ENCODE assay signal across 2 cellular contexts in the genomic region with DNA sequence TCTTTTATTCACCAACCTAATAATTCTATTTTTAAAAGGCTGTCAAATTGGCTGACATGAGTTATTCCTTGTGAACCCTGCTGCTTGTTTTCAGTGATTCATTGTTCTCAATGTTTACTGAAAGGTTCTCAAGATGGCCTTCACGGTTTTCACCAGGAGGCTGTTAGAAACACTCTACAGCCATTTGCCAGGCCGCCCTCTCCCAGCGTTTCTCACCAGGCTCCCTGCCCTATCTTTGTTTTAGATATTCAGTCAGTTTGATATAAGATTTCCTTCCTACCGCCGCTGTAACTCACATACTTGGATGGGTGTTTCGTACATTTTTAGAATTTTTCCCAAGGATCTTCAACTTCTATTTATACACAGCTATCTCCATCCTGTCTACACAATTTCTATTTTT.
TF ChIP-seq lines count a peak whose summit lies in the region.

No MANE protein-coding gene starts in this region.

TF ChIP-seq in neural cell, 6 proteins besides CTCF, POLR2A, EP300 and RAD21 (continued from another document):
- TF ChIP-seq, protein P1, sequence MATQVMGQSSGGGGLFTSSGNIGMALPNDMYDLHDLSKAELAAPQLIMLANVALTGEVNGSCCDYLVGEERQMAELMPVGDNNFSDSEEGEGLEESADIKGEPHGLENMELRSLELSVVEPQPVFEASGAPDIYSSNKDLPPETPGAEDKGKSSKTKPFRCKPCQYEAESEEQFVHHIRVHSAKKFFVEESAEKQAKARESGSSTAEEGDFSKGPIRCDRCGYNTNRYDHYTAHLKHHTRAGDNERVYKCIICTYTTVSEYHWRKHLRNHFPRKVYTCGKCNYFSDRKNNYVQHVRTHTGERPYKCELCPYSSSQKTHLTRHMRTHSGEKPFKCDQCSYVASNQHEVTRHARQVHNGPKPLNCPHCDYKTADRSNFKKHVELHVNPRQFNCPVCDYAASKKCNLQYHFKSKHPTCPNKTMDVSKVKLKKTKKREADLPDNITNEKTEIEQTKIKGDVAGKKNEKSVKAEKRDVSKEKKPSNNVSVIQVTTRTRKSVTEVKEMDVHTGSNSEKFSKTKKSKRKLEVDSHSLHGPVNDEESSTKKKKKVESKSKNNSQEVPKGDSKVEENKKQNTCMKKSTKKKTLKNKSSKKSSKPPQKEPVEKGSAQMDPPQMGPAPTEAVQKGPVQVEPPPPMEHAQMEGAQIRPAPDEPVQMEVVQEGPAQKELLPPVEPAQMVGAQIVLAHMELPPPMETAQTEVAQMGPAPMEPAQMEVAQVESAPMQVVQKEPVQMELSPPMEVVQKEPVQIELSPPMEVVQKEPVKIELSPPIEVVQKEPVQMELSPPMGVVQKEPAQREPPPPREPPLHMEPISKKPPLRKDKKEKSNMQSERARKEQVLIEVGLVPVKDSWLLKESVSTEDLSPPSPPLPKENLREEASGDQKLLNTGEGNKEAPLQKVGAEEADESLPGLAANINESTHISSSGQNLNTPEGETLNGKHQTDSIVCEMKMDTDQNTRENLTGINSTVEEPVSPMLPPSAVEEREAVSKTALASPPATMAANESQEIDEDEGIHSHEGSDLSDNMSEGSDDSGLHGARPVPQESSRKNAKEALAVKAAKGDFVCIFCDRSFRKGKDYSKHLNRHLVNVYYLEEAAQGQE (IDR thresholded peaks at IDR 0.05; ENCODE audit: borderline replicate concordance) = peak; percentile 44

TF ChIP-seq in SK-N-SH, 30 proteins besides CTCF, POLR2A, EP300 and RAD21 (continued from another document):
- TF ChIP-seq IRF3 (IDR thresholded peaks at IDR 0.05; ENCODE audit: low read depth, low read length) (no peak), SIN3A (IDR thresholded peaks at IDR 0.05; ENCODE audit: borderline replicate concordance, low read depth, low read length) (no peak), NRF1 (IDR thresholded peaks at IDR 0.05; ENCODE audit: low read depth, low read length) (no peak), ELF1 (IDR thresholded peaks at IDR 0.05) (no peak), YY1 (IDR thresholded peaks at IDR 0.05; ENCODE audit: low read depth) (no peak)
- TF ChIP-seq, protein P1 (IDR thresholded peaks at IDR 0.05; ENCODE audit: low read depth, low read length) = no peak
